In genomic region chr19:45496349-45496953, GRCh38 we compare ENCODE assay signal across 8 cellular contexts. TPM values are rescaled to one million over a fixed set of nuclear protein-coding genes. Genes with fewer than 3 reads are reported as not detected.
DNase-seq lines count a peak whose midpoint lies in the region; ATAC-seq and TF ChIP-seq lines count a peak whose summit lies in the region.

No MANE protein-coding gene starts in this region.

- CTCF ChIA-PET in T-cell (lab: Charles Lee) = interaction anchor here in 1 of 2 donors (0.5 to 3.2 kb wide), 5 partner anchors 11 to 311 kb away, joined by 3 to 17 read pairs (median 8); no protein-coding TSS in a partner anchor

- TF ChIP-seq CTCF in lung (IDR thresholded peaks at IDR 0.05; ENCODE audit: control extremely low read depth, extremely low read depth) (no peak), testis (IDR thresholded peaks at IDR 0.05) (no peak)

- peaks cover 35 to 47% (median 44%) of the 10 kb centered on the region in 3 donors for H3K4me1 Mint-ChIP-seq in T-cell
- H3K4me1 Mint-ChIP-seq in dendritic cell treated with granulocyte-macrophage colony-stimulating factor and Interleukin-4, amounts not matched to agents 40 ng/mL and 50 ng/mL, for 4 days (ENCODE audit: low read depth) = peaks cover 77% of the 10 kb centered on the region

- H3K4me1 ChIP-seq in lung (ENCODE audit: control insufficient read depth in 2 of 2, insufficient read depth in 2 of 2, low read length in 2 of 2) = peaks cover 3 to 14% of the 10 kb centered on the region in 2 donors
- peaks cover 6% of the 10 kb centered on the region for H3K4me1 ChIP-seq in testis

- no peaks in the 10 kb centered on the region for H3K9me3 Mint-ChIP-seq in T-cell
- no peaks in the 10 kb centered on the region for H3K9me3 Mint-ChIP-seq in dendritic cell treated with granulocyte-macrophage colony-stimulating factor and Interleukin-4, amounts not matched to agents 40 ng/mL and 50 ng/mL, for 4 days

- POLR2A ChIA-PET in T-cell (lab: Charles Lee) = interaction anchor here (0.5 to 0.6 kb wide), 2 partner anchors 9 to 86 kb away, joined by 3 to 4 read pairs; no protein-coding TSS in a partner anchor

- H3K27me3 ChIP-seq in lung (ENCODE audit: control insufficient read depth, insufficient read depth) (no peaks in the 10 kb centered on the region), testis (no peaks in the 10 kb centered on the region)

- DNase-seq in EL = peak; percentile 10
- DNase-seq in T-cell = peak in 14 of 34 experiments; percentile 28 to 52 (median 44)
- DNase-seq in lung (ENCODE audit: low spot score) = no peak
- no peak for DNase-seq in testis
- no peak for DNase-seq in globus pallidus (ENCODE audit: low spot score)
- DNase-seq in NCI-H345 (lab: John Stamatoyannopoulos, UW) = no peak

- H3K27ac ChIP-seq in lung (ENCODE audit: low read depth in 1 of 2, low read length in 1 of 2) (peak overlapping the region in 1 of 2 donors; percentile 18), testis (no peak overlapping the region)

- peak; percentile 6 for ATAC-seq in HG02981 (IDR thresholded peaks at IDR 0.05; ENCODE audit: unreplicated experiment)
- ATAC-seq in T-cell (replicated peaks in 1 of 4) = peak; percentile 25 to 35 (median 30)
- no peak for ATAC-seq in lung (ENCODE audit: insufficient read depth, low FRiP score)

- H3K9me3 ChIP-seq in lung (ENCODE audit: control insufficient read depth in 2 of 2, insufficient read depth in 1 of 2, low read length in 1 of 2) (no peaks in the 10 kb centered on the region), testis (no peaks in the 10 kb centered on the region)

- no peaks in the 10 kb centered on the region for H3K36me3 ChIP-seq in lung (ENCODE audit: control insufficient read depth in 2 of 2, insufficient read depth in 2 of 2, low read length in 2 of 2)
- H3K36me3 ChIP-seq in testis (ENCODE audit: low read depth, missing control alignments) = no peaks in the 10 kb centered on the region

- TF ChIP-seq POLR2A in testis (IDR thresholded peaks at IDR 0.05) = no peak

- H3K4me3 ChIP-seq in lung = peak overlapping the region; percentile 45
- peak overlapping the region; percentile 53 to 56 for H3K4me3 ChIP-seq in testis

- H3K4me3 Mint-ChIP-seq in T-cell = peak overlapping the region; percentile 60 to 91 (median 74)
- peak overlapping the region; percentile 78 for H3K4me3 Mint-ChIP-seq in dendritic cell treated with granulocyte-macrophage colony-stimulating factor and Interleukin-4, amounts not matched to agents 40 ng/mL and 50 ng/mL, for 4 days

- 1% methylated on average over 31 to 54 of the region's 54 CpGs for WGBS in lung, 2 donors
- 1 to 2% methylated on average over 31 to 38 of the region's 54 CpGs for WGBS in testis, 2 donors

- H3K27me3 Mint-ChIP-seq in T-cell = peaks cover 13 to 17% of the 10 kb centered on the region in 2 donors
- H3K27me3 Mint-ChIP-seq in dendritic cell treated with granulocyte-macrophage colony-stimulating factor and Interleukin-4, amounts not matched to agents 40 ng/mL and 50 ng/mL, for 4 days = peaks cover 53% of the 10 kb centered on the region

- no peak overlapping the region for H3K27ac Mint-ChIP-seq in T-cell
- peak overlapping the region; percentile 71 for H3K27ac Mint-ChIP-seq in dendritic cell treated with granulocyte-macrophage colony-stimulating factor and Interleukin-4, amounts not matched to agents 40 ng/mL and 50 ng/mL, for 4 days

- peaks cover 5% of the 10 kb centered on the region for H3K36me3 Mint-ChIP-seq in T-cell
- no peaks in the 10 kb centered on the region for H3K36me3 Mint-ChIP-seq in dendritic cell treated with granulocyte-macrophage colony-stimulating factor and Interleukin-4, amounts not matched to agents 40 ng/mL and 50 ng/mL, for 4 days (ENCODE audit: low read depth)

- intact Hi-C loops in dendritic cell treated with granulocyte-macrophage colony-stimulating factor and Interleukin-4, amounts not matched to agents 40 ng/mL and 50 ng/mL, for 4 days (cut with micrococcal nuclease) = loop anchor here (10.0 kb wide), 1 partner anchor 148 kb away; no protein-coding TSS in a partner anchor
- intact Hi-C loops in testis (cut with DNase I; ENCODE audit: low total_unique reads) = no loop called here

RNA-seq across cellular contexts. Expression of gene RTN2, which starts 0.4 kb away (rescaled TPM):
- total RNA-seq in T-cell (1 to 10 TPM; 1.7 to 2.5 (median 2.2) TPM), lung (10 to 100 TPM in 1 of 2 donors, 1 to 10 TPM in 1; 5.4 to 10.9 TPM), testis (1 to 10 TPM; 5.2 to 5.3 TPM)
- polyA plus RNA-seq in lung (10 to 100 TPM in 1 of 2 donors, 1 to 10 TPM in 1; 8.3 to 10.3 TPM), testis (ENCODE audit: insufficient read depth, low read depth, low replicate concordance) (4.2 TPM)

RNA-seq across cellular contexts. Expression of gene PPM1N, which starts 1.8 kb away (rescaled TPM):
- 10 to 100 TPM in 2 of 5 donors, 1 to 10 TPM in 3; 5.6 to 14.6 (median 10.0) TPM for total RNA-seq in T-cell
- total RNA-seq in lung = 1 to 10 TPM in 1 of 2 donors, under 1 TPM in 1; 0.37 to 2.3 TPM
- 1 to 10 TPM; 1.0 to 8.1 TPM for polyA plus RNA-seq in lung
- total RNA-seq in testis = 1 to 10 TPM; 1.9 to 2.3 TPM
- polyA plus RNA-seq in testis (ENCODE audit: insufficient read depth, low read depth, low replicate concordance) = 3.4 TPM

RNA-seq across cellular contexts. Expression of gene VASP, which starts 10.8 kb away (rescaled TPM):
- total RNA-seq in T-cell (100 to 1,000 TPM in 3 of 5 donors, 10 to 100 TPM in 2; 77.4 to 113 (median 101) TPM), lung (100 to 1,000 TPM in 1 of 2 donors, 10 to 100 TPM in 1; 49.1 to 211 TPM), testis (10 to 100 TPM; 52.7 to 57.9 TPM)
- polyA plus RNA-seq in lung (100 to 1,000 TPM; 129 to 237 TPM), testis (ENCODE audit: insufficient read depth, low read depth, low replicate concordance) (37.7 TPM)

RNA-seq across cellular contexts. Expression of gene FOSB, which starts 28.7 kb away (rescaled TPM):
- total RNA-seq in T-cell (1,000 to 10,000 TPM in 1 of 5 donors, 100 to 1,000 TPM in 1, 10 to 100 TPM in 1, 1 to 10 TPM in 2; 6.7 to 1,173 (median 10.4) TPM), lung (10 to 100 TPM in 1 of 2 donors, 1 to 10 TPM in 1; 9.9 to 24.2 TPM), testis (1 to 10 TPM; 1.2 to 3.9 TPM)
- polyA plus RNA-seq in lung (10 to 100 TPM in 1 of 2 donors, 1 to 10 TPM in 1; 7.9 to 22.8 TPM), testis (ENCODE audit: insufficient read depth, low read depth, low replicate concordance) (22.7 TPM)
